Comparison of ENCODE assay signal across 22 cellular contexts in genomic region chr14:67551940-67552339, GRCh38. TPM values are rescaled to one million over a fixed set of nuclear protein-coding genes. Genes with fewer than 3 reads are reported as not detected.
A peak's percentile ranks its signal among the peaks of the same experiment; 100 is the strongest.
DNase-seq lines count a peak whose midpoint lies in the region; TF ChIP-seq lines count a peak whose summit lies in the region.
"Had no signal": no experiment of that assay in that cellular context is flagged by ENCODE, and none has a peak within 500 bp of the region (broad histone marks: within the 10 kb centered on the region; RNA-seq: fewer than 3 reads in every experiment).

No MANE protein-coding gene starts in this region.

- WGBS in thyroid gland, 2 donors: 53 to 56% methylated on average over 3 of the region's 3 CpGs
- WGBS in stomach, 5 donors: 85 to 98% (median 92%) methylated on average over 3 of the region's 3 CpGs

- H3K9me3 ChIP-seq in thyroid gland (no peaks in the 10 kb centered on the region), stomach (no peaks in the 10 kb centered on the region)
- H3K9me3 ChIP-seq: SK-N-SH had no signal

- H3K27me3 ChIP-seq in thyroid gland: no peaks in the 10 kb centered on the region
- H3K27me3 ChIP-seq in stomach: no peaks in the 10 kb centered on the region

- H3K4me3 ChIP-seq in thyroid gland (replicated peaks in 1 of 3) (no peak overlapping the region), stomach (no peak overlapping the region)

- no peak for TF ChIP-seq EP300 in stomach (IDR thresholded peaks at IDR 0.05)

- intact Hi-C loops in thyroid gland (cut with DNase I) (no loop called here), stomach (cut with DNase I; ENCODE audit: low total_unique reads) (no loop called here)

- TF ChIP-seq POLR2A in thyroid gland (IDR thresholded peaks at IDR 0.05) (no peak), stomach (IDR thresholded peaks at IDR 0.05) (no peak)

- peak overlapping the region; percentile 41 for H3K27ac ChIP-seq in cingulate gyrus (ENCODE audit: low read depth, low read length)
- peak overlapping the region in 1 of 3 donors; percentile 50 for H3K27ac ChIP-seq in thyroid gland
- no peak overlapping the region for H3K27ac ChIP-seq in stomach

- H3K4me1 ChIP-seq in thyroid gland (peaks cover 15 to 22% of the 10 kb centered on the region in 2 donors), stomach (no peaks in the 10 kb centered on the region)

- peak; percentile 4 for DNase-seq in NCI-H510A (lab: John Stamatoyannopoulos, UW)
- no peak for DNase-seq in NCI-H510A treated with DMSO at 0.1 percent for 48 hours (lab: John Stamatoyannopoulos, UW)
- peak; percentile 90 for DNase-seq in NCI-H2107 treated with DMSO at 0.1 percent for 48 hours (lab: John Stamatoyannopoulos, UW; ENCODE audit: unreplicated experiment)
- DNase-seq in thyroid gland: peak; percentile 41 to 56
- DNase-seq in G401 (ENCODE audit: low spot score): no peak
- DNase-seq in NCI-H1048 (lab: John Stamatoyannopoulos, UW): no peak
- no peak for DNase-seq in stomach
- DNase-seq: activated CD4-positive, CD25-positive, alpha-beta regulatory T cell; activated gamma-delta T cell; activated naive CD8-positive, alpha-beta T cell treated with anti-CD3 and anti-CD28 coated beads, Interleukin-2, amount 50 U/mL, for 24 hours; activated T-cell treated with anti-CD3 and anti-CD28 coated beads, Interleukin-2, amount 50 U/mL, for 4 hours; caudate nucleus; CD4-positive, alpha-beta T cell; EL; erythroblast; KBM-7; NCI-H1105 treated with DMSO at 0.1 percent for 48 hours; NCI-H2081; PC-3; SK-N-SH; stimulated activated CD4-positive, alpha-beta T cell treated with anti-CD3 and anti-CD28 coated beads, Interleukin-4, amount 100 ng/mL, for 1 hour had no signal

- H3K36me3 ChIP-seq in thyroid gland (peaks cover 0 to 5% of the 10 kb centered on the region in 2 donors), stomach (peaks cover 0 to 10% (median 4%) of the 10 kb centered on the region in 4 donors)

- in situ Hi-C loops in G401 (cut with HindIII; ENCODE audit: low sequenced_read_pairs): no loop called here

- TF ChIP-seq CTCF in thyroid gland (IDR thresholded peaks at IDR 0.05): no peak
- no peak for TF ChIP-seq CTCF in stomach (IDR thresholded peaks at IDR 0.05)

RNA-seq across cellular contexts. Expression of gene PLEKHH1, which starts 18.9 kb away (rescaled TPM):
- total RNA-seq in thyroid gland (100 to 1,000 TPM; 225 to 336 (median 241) TPM), stomach (100 to 1,000 TPM in 2 of 5 donors, 10 to 100 TPM in 3; 24.0 to 136 (median 46.1) TPM)
- total RNA-seq in G401 (2014; rRNA removed; shearing (Covaris generic)): 4.8 and 8.6 TPM in 2 replicates
- polyA plus RNA-seq in stomach: 10 to 100 TPM in 1 of 3 donors, 1 to 10 TPM in 2; 3.8 to 10.3 (median 8.8) TPM

RNA-seq across cellular contexts. Expression of gene PIGH, which starts 48.1 kb away (rescaled TPM):
- total RNA-seq in thyroid gland (100 to 1,000 TPM in 1 of 4 donors, 10 to 100 TPM in 3; 43.0 to 103 (median 63.1) TPM), stomach (100 to 1,000 TPM in 1 of 5 donors, 10 to 100 TPM in 3, 1 to 10 TPM in 1; 5.2 to 222 (median 31.6) TPM)
- total RNA-seq in G401 (2014; rRNA removed; shearing (Covaris generic)): 41.4 and 51.4 TPM in 2 replicates
- polyA plus RNA-seq in stomach: 10 to 100 TPM; 10.3 to 23.6 (median 18.5) TPM

Comparison
In these comparisons a context has a peak if more than half of its experiments do, and no peak if none do; other contexts are left out.
1. DNase-seq: peak in NCI-H510A (single experiment), NCI-H2107 treated with DMSO at 0.1 percent for 48 hours (single experiment) and thyroid gland (2 of 2); none in NCI-H510A treated with DMSO at 0.1 percent for 48 hours (single experiment), G401 (single experiment), NCI-H1048 (single experiment) and stomach (single experiment).